In genomic region chr21:31182231-31183129, GRCh38 we compare ENCODE assay signal across 11 cellular contexts.
A peak's percentile ranks its signal among the peaks of the same experiment; 100 is the strongest.
DNase-seq lines count a peak whose midpoint lies in the region; ATAC-seq and TF ChIP-seq lines count a peak whose summit lies in the region.
"Had no signal": no experiment of that assay in that cellular context is flagged by ENCODE, and none has a peak within 500 bp of the region (broad histone marks: within the 10 kb centered on the region; RNA-seq: fewer than 3 reads in every experiment).

No MANE protein-coding gene starts in this region.

- H3K27me3 ChIP-seq in mesendoderm (ENCODE audit: insufficient read depth, low read length, poor library complexity) (no peaks in the 10 kb centered on the region), smooth muscle cell (ENCODE audit: low read depth) (no peaks in the 10 kb centered on the region)

- no CpG with 5 or more reads among the region's 24 CpGs for WGBS in mesendoderm (ENCODE audit: extremely low coverage, insufficient coverage, low lambda C conversion rate)
- WGBS in smooth muscle cell (ENCODE audit: low lambda C conversion rate), result 96% methylated on average over 24 of the region's 24 CpGs

- peak; percentile 60 for ATAC-seq in activated CD8-positive, alpha-beta T cell treated with anti-CD3 and anti-CD28 coated beads for 36 hours
- peak; percentile 55 for ATAC-seq in activated naive CD8-positive, alpha-beta T cell treated with anti-CD3 and anti-CD28 coated beads, Interleukin-2, amount 50 U/mL, for 24 hours
- ATAC-seq: Panc1 had no signal

- no peaks in the 10 kb centered on the region for H3K36me3 ChIP-seq in mesendoderm (ENCODE audit: control insufficient read depth, insufficient read depth, low read length)
- no peaks in the 10 kb centered on the region for H3K36me3 ChIP-seq in smooth muscle cell (ENCODE audit: low read depth)

- no peaks in the 10 kb centered on the region for H3K79me1 ChIP-seq in mesendoderm (ENCODE audit: low read length)

- peak overlapping the region; percentile 21 for H3K4me3 ChIP-seq in Jurkat, Clone E6-1 (ENCODE audit: low read length)
- H3K4me3 ChIP-seq in mesendoderm (ENCODE audit: low read length) (no peak overlapping the region), smooth muscle cell (no peak overlapping the region)

- H3K9me3 Mint-ChIP-seq in activated CD8-positive, alpha-beta T cell treated with anti-CD3 and anti-CD28 coated beads for 36 hours, result no peaks in the 10 kb centered on the region
- no peaks in the 10 kb centered on the region for H3K9me3 Mint-ChIP-seq in activated naive CD8-positive, alpha-beta T cell treated with anti-CD3 and anti-CD28 coated beads, Interleukin-2, amount 50 U/mL, for 24 hours

- no peak overlapping the region for H2BK15ac ChIP-seq in mesendoderm (replicated peaks; ENCODE audit: low read depth)

- no peak overlapping the region for H3K23ac ChIP-seq in mesendoderm (ENCODE audit: low read length)

- H4K5ac ChIP-seq in mesendoderm (ENCODE audit: low read length), result no peak overlapping the region

- peak overlapping the region; percentile 84 for H3K4me3 Mint-ChIP-seq in activated CD8-positive, alpha-beta T cell treated with anti-CD3 and anti-CD28 coated beads for 36 hours
- peak overlapping the region; percentile 92 for H3K4me3 Mint-ChIP-seq in activated naive CD8-positive, alpha-beta T cell treated with anti-CD3 and anti-CD28 coated beads, Interleukin-2, amount 50 U/mL, for 24 hours

- CTCF ChIA-PET in activated CD8-positive, alpha-beta T cell treated with anti-CD3 and anti-CD28 coated beads for 36 hours (lab: Charles Lee), result interaction anchor here (0.9 to 5.6 kb wide), 11 partner anchors 8 to 403 kb away, joined by 3 to 79 read pairs (median 8); no protein-coding TSS in a partner anchor

- H3K36me3 Mint-ChIP-seq in activated CD8-positive, alpha-beta T cell treated with anti-CD3 and anti-CD28 coated beads for 36 hours (ENCODE audit: low read depth), result peaks cover 54% of the 10 kb centered on the region
- H3K36me3 Mint-ChIP-seq in activated naive CD8-positive, alpha-beta T cell treated with anti-CD3 and anti-CD28 coated beads, Interleukin-2, amount 50 U/mL, for 24 hours (ENCODE audit: low read depth), result peaks cover 35% of the 10 kb centered on the region

- H3K79me2 ChIP-seq in mesendoderm (ENCODE audit: control insufficient read depth, insufficient read depth, low read length), result no peaks in the 10 kb centered on the region
- H3K79me2 ChIP-seq in smooth muscle cell (ENCODE audit: low read depth), result no peaks in the 10 kb centered on the region

- no peak overlapping the region for H3K9ac ChIP-seq in mesendoderm (ENCODE audit: low read length)
- H3K9ac ChIP-seq in smooth muscle cell (ENCODE audit: low read depth), result no peak overlapping the region

- H2AFZ ChIP-seq in smooth muscle cell (ENCODE audit: low read depth), result no peak overlapping the region

- peak; percentile 75 for DNase-seq in Jurkat, Clone E6-1 (ENCODE audit: low read depth, low spot score)
- DNase-seq in activated CD8-positive, alpha-beta T cell treated with anti-CD3 and anti-CD28 coated beads for 36 hours, result peak; percentile 70
- DNase-seq in activated naive CD8-positive, alpha-beta T cell treated with anti-CD3 and anti-CD28 coated beads, Interleukin-2, amount 50 U/mL, for 24 hours, result peak; percentile 52
- DNase-seq in stimulated activated CD4-positive, alpha-beta T cell treated with anti-CD3 and anti-CD28 coated beads, Interleukin-4, amount 100 ng/mL, for 48 hours (ENCODE audit: low read depth in 2 of 2), result peak; percentile 50 to 51
- DNase-seq in NCI-H748 (lab: John Stamatoyannopoulos, UW; ENCODE audit: unreplicated experiment), result no peak
- DNase-seq in mesendoderm, result no peak
- DNase-seq in smooth muscle cell (lab: John Stamatoyannopoulos, UW; ENCODE audit: unreplicated experiment), result no peak
- DNase-seq in C1 segment of cervical spinal cord (lab: John Stamatoyannopoulos, UW), result no peak
- DNase-seq: hippocampal formation, NCI-H187 treated with DMSO at 0.1 percent for 48 hours had no signal

- no peaks in the 10 kb centered on the region for H4K20me1 ChIP-seq in smooth muscle cell (ENCODE audit: low read depth)

- H2AK5ac ChIP-seq in mesendoderm (ENCODE audit: low read length), result no peak overlapping the region

- intact Hi-C loops in activated CD8-positive, alpha-beta T cell treated with anti-CD3 and anti-CD28 coated beads for 36 hours (cut with micrococcal nuclease), result loop anchor here (5.0 kb wide), 1 partner anchor 50 kb away; no protein-coding TSS in a partner anchor

- H3K27ac Mint-ChIP-seq in activated CD8-positive, alpha-beta T cell treated with anti-CD3 and anti-CD28 coated beads for 36 hours, result peak overlapping the region; percentile 98
- H3K27ac Mint-ChIP-seq in activated naive CD8-positive, alpha-beta T cell treated with anti-CD3 and anti-CD28 coated beads, Interleukin-2, amount 50 U/mL, for 24 hours, result peak overlapping the region; percentile 94

- peaks cover 5% of the 10 kb centered on the region for H3K4me1 ChIP-seq in mesendoderm (ENCODE audit: control insufficient read depth, low read depth, low read length)
- H3K4me1 ChIP-seq in smooth muscle cell (ENCODE audit: low read depth), result no peaks in the 10 kb centered on the region

- H3K4me2 ChIP-seq in mesendoderm (ENCODE audit: low read length) (no peak overlapping the region), smooth muscle cell (no peak overlapping the region)

- H3K4ac ChIP-seq in mesendoderm (ENCODE audit: low read depth, low read length), result no peak overlapping the region

- H3K18ac ChIP-seq in mesendoderm (ENCODE audit: low read length), result no peak overlapping the region

- POLR2A ChIA-PET in activated CD8-positive, alpha-beta T cell treated with anti-CD3 and anti-CD28 coated beads for 36 hours (lab: Charles Lee), result interaction anchor here (0.6 to 3.4 kb wide), 8 partner anchors 8 to 160 kb away, joined by 3 to 27 read pairs (median 4); no protein-coding TSS in a partner anchor

- peaks cover 74% of the 10 kb centered on the region for H3K4me1 Mint-ChIP-seq in activated CD8-positive, alpha-beta T cell treated with anti-CD3 and anti-CD28 coated beads for 36 hours (ENCODE audit: low read depth)
- H3K4me1 Mint-ChIP-seq in activated naive CD8-positive, alpha-beta T cell treated with anti-CD3 and anti-CD28 coated beads, Interleukin-2, amount 50 U/mL, for 24 hours, result peaks cover 76% of the 10 kb centered on the region

- no peaks in the 10 kb centered on the region for H3K27me3 Mint-ChIP-seq in activated CD8-positive, alpha-beta T cell treated with anti-CD3 and anti-CD28 coated beads for 36 hours
- no peaks in the 10 kb centered on the region for H3K27me3 Mint-ChIP-seq in activated naive CD8-positive, alpha-beta T cell treated with anti-CD3 and anti-CD28 coated beads, Interleukin-2, amount 50 U/mL, for 24 hours

- no peak overlapping the region for H3K56ac ChIP-seq in mesendoderm (ENCODE audit: low read length)

- no peak overlapping the region for H4K8ac ChIP-seq in mesendoderm (ENCODE audit: low read depth, low read length)

- no peaks in the 10 kb centered on the region for H3K9me3 ChIP-seq in smooth muscle cell (replicated peaks; ENCODE audit: low read depth)

- no peak for TF ChIP-seq CTCF in activated CD8-positive, alpha-beta T cell treated with anti-CD3 and anti-CD28 coated beads for 36 hours (IDR thresholded peaks at IDR 0.05)
- TF ChIP-seq CTCF in smooth muscle cell (IDR thresholded peaks at IDR 0.05; ENCODE audit: borderline replicate concordance, insufficient read depth, poor library complexity, severe bottlenecking), result no peak

- no peaks in the 10 kb centered on the region for H3F3A ChIP-seq in smooth muscle cell (ENCODE audit: low read depth)

- no peak overlapping the region for H3K27ac ChIP-seq in mesendoderm (ENCODE audit: low read depth, low read length)
- no peak overlapping the region for H3K27ac ChIP-seq in smooth muscle cell (ENCODE audit: low read depth)

- H2BK5ac ChIP-seq in mesendoderm (ENCODE audit: low read length), result no peak overlapping the region

- no peak overlapping the region for H2BK120ac ChIP-seq in mesendoderm (ENCODE audit: low read depth, low read length)

Comparison
In these comparisons a context has a peak if more than half of its experiments do, and no peak if none do; other contexts are left out.
1. DNase-seq: peak in Jurkat, Clone E6-1 (single experiment), activated CD8-positive, alpha-beta T cell treated with anti-CD3 and anti-CD28 coated beads for 36 hours (single experiment), activated naive CD8-positive, alpha-beta T cell treated with anti-CD3 and anti-CD28 coated beads, Interleukin-2, amount 50 U/mL, for 24 hours (single experiment) and stimulated activated CD4-positive, alpha-beta T cell treated with anti-CD3 and anti-CD28 coated beads, Interleukin-4, amount 100 ng/mL, for 48 hours (2 of 2); none in NCI-H748 (single experiment), mesendoderm (single experiment), smooth muscle cell (single experiment) and C1 segment of cervical spinal cord (0 of 14).